18 cellular contexts compared by ENCODE assay signal in the genomic region with DNA sequence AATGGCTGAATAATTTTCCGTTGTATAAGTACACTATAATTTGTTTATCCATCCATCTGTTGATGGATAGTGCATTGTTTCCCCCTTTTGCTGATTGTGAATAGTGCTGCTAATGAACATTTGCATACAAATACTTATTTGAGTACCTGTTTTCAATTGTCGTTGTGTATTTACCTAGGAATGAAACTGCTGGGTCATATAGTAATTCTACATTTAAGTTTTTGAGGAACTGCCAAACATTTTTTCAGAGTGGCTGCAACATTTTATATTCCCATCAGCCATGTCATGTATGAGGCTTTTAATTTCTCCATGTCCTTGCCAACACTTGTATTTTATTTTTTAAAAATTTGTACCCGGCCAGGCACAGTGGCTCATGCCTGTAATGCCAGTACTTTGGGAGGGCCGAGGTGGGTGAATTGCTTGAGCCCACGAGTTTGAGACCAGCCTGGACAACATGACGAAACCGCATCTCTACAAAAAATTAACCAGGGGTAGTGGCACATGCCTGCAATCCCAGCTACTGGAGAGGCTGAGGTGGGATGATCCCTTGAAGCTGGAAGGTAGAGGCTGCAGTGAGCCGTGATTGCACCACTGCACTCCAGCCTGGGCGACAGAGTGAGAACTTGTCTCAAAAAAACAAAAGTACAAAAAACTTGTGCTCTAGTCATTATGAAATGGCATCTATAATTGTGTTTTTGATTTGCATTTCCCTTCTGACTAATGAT. TPM values are rescaled to one million over a fixed set of nuclear protein-coding genes. Genes with fewer than 3 reads are reported as not detected.
A peak's percentile ranks its signal among the peaks of the same experiment; 100 is the strongest.
DNase-seq lines count a peak whose midpoint lies in the region; ATAC-seq, FAIRE-seq and TF ChIP-seq lines count a peak whose summit lies in the region.
"Had no signal": no experiment of that assay in that cellular context is flagged by ENCODE, and none has a peak within 500 bp of the region (broad histone marks: within the 10 kb centered on the region; RNA-seq: fewer than 3 reads in every experiment).

No MANE protein-coding gene starts in this region.

- WGBS in GM12878 (ENCODE audit: insufficient coverage, insufficient replicate concordance, low lambda C conversion rate, missing lambda C conversion rate): under 1% methylated on average over 9 of the region's 9 CpGs

- ATAC-seq in GM21529 (IDR thresholded peaks at IDR 0.05; ENCODE audit: unreplicated experiment) (peak; percentile 24), GM12878 (no peak)
- ATAC-seq in stimulated activated memory B cell treated with anti-CD40 and anti-IgM and Interleukin-4, amounts not matched to agents 10 μg/mL and 1 μg/mL and 100 μg/mL, for 72 hours: no peak
- ATAC-seq: SK-N-SH treated with all-trans-retinoic acid at 6 μM for 48 hours had no signal

- H3K27ac ChIP-seq in GM12878 (ENCODE audit: control insufficient read depth, insufficient read depth): peak overlapping the region; percentile 28; the same call in 1 of the 2 replicates
- H3K27ac ChIP-seq: colonic mucosa had no signal

- CTCF ChIA-PET in GM12878 (lab: Yijun Ruan, JAX): interaction anchor here (1.2 to 40.1 kb wide), 4 partner anchors 12 to 108 kb away, joined by 3 to 1107 read pairs (median 110); no protein-coding TSS in a partner anchor

- in situ Hi-C loops in GM12878 (cut with MboI): loop anchor here (5.0 to 10.0 kb wide), 3 partner anchors 38 to 365 kb away; no protein-coding TSS in a partner anchor

- peaks cover 40% of the 10 kb centered on the region for H3K79me2 ChIP-seq in GM12878 (ENCODE audit: control insufficient read depth, insufficient read depth, low read length)

- peak overlapping the region; percentile 61 for H3K4me3 Mint-ChIP-seq in activated naive CD4-positive, alpha-beta T cell treated with anti-CD3 and anti-CD28 coated beads, Interleukin-2, amount 50 U/mL, for 24 hours
- H3K4me3 Mint-ChIP-seq in stimulated activated memory B cell treated with anti-CD40 and anti-IgM and Interleukin-4, amounts not matched to agents 10 μg/mL and 1 μg/mL and 100 μg/mL, for 72 hours: peak overlapping the region; percentile 55
- H3K4me3 Mint-ChIP-seq: activated CD4-positive, alpha-beta memory T cell treated with anti-CD3 and anti-CD28 coated beads, Interleukin-2, amount 10 ng/mL, durations not matched to agents 7 days and 5 days had no signal

- SMC1A ChIA-PET in GM12878 (lab: Charles Lee; ENCODE audit: uncharacterized antibody, unreplicated experiment): interaction anchor here (8.7 to 35.3 kb wide), 2 partner anchors 24 to 43 kb away, joined by 150 to 1132 read pairs; no protein-coding TSS in a partner anchor

- H2AFZ ChIP-seq in GM12878 (ENCODE audit: control insufficient read depth, low read depth, low read length): no peak overlapping the region

- H3K4me1 Mint-ChIP-seq in activated naive CD4-positive, alpha-beta T cell treated with anti-CD3 and anti-CD28 coated beads, Interleukin-2, amount 50 U/mL, for 24 hours: peaks cover 57% of the 10 kb centered on the region
- peaks cover 58% of the 10 kb centered on the region for H3K4me1 Mint-ChIP-seq in stimulated activated memory B cell treated with anti-CD40 and anti-IgM and Interleukin-4, amounts not matched to agents 10 μg/mL and 1 μg/mL and 100 μg/mL, for 72 hours

- no peaks in the 10 kb centered on the region for H3K36me3 Mint-ChIP-seq in activated naive CD4-positive, alpha-beta T cell treated with anti-CD3 and anti-CD28 coated beads, Interleukin-2, amount 50 U/mL, for 24 hours
- H3K36me3 Mint-ChIP-seq in stimulated activated memory B cell treated with anti-CD40 and anti-IgM and Interleukin-4, amounts not matched to agents 10 μg/mL and 1 μg/mL and 100 μg/mL, for 72 hours: peaks cover 16% of the 10 kb centered on the region

- RAD21 ChIA-PET in GM12878 (lab: Charles Lee; ENCODE audit: unreplicated experiment): interaction anchor here (1.3 kb wide), 1 partner anchor 18 kb away, joined by 3 read pairs; no protein-coding TSS in a partner anchor

- TF ChIP-seq RAD21 in GM12878 (IDR thresholded peaks at IDR 0.05; ENCODE audit: insufficient read depth, low read depth, low read length): no peak

- no peak for TF ChIP-seq POLR2A in GM12878 (IDR thresholded peaks at IDR 0.05; ENCODE audit: low read depth, low read length)

- no peak for TF ChIP-seq CTCF in GM12878 (IDR thresholded peaks at IDR 0.05 in 2 of 3, conservative IDR thresholded peaks at IDR 0.05 in 1 of 3; ENCODE audit: control insufficient read depth in 2 of 3, extremely low read depth in 1 of 3, insufficient read depth in 1 of 3, low read depth in 3 of 3, low read length in 3 of 3)

- H3K4me1 ChIP-seq in GM12878 (ENCODE audit: control insufficient read depth, insufficient read depth, low read length): peaks cover 20% of the 10 kb centered on the region
- H3K4me1 ChIP-seq: colonic mucosa had no signal

- POLR2A ChIA-PET in GM12878 (lab: Charles Lee): interaction anchor here (0.6 to 1.4 kb wide), 2 partner anchors 44 to 371 kb away, joined by 3 read pairs; no protein-coding TSS in a partner anchor

- H3K9ac ChIP-seq in GM12878 (ENCODE audit: control insufficient read depth, insufficient read depth, low read length): no peak overlapping the region

- no peaks in the 10 kb centered on the region for H3K9me3 Mint-ChIP-seq in activated naive CD4-positive, alpha-beta T cell treated with anti-CD3 and anti-CD28 coated beads, Interleukin-2, amount 50 U/mL, for 24 hours
- no peaks in the 10 kb centered on the region for H3K9me3 Mint-ChIP-seq in stimulated activated memory B cell treated with anti-CD40 and anti-IgM and Interleukin-4, amounts not matched to agents 10 μg/mL and 1 μg/mL and 100 μg/mL, for 72 hours
- H3K9me3 Mint-ChIP-seq: activated CD4-positive, alpha-beta memory T cell treated with anti-CD3 and anti-CD28 coated beads, Interleukin-2, amount 10 ng/mL, durations not matched to agents 7 days and 5 days had no signal

- H3K36me3 ChIP-seq in GM12878 (ENCODE audit: control insufficient read depth in 2 of 2, insufficient read depth in 2 of 2, low read length in 1 of 2): no peaks in the 10 kb centered on the region
- H3K36me3 ChIP-seq: colonic mucosa had no signal

- intact Hi-C loops in GM12878 (cut with micrococcal nuclease; ENCODE audit: unreplicated experiment): loop anchor here (5.0 to 10.0 kb wide), 5 partner anchors 92 to 1355 kb away; partner anchors contain the start of genes CD74, G3BP1 and GM2A

- BruUV-seq in GM12878 (replicated peaks; lab: Mats Ljungman, UMichigan): no TSS peak

- peak overlapping the region; percentile 80 for H3K27ac Mint-ChIP-seq in activated naive CD4-positive, alpha-beta T cell treated with anti-CD3 and anti-CD28 coated beads, Interleukin-2, amount 50 U/mL, for 24 hours
- H3K27ac Mint-ChIP-seq in stimulated activated memory B cell treated with anti-CD40 and anti-IgM and Interleukin-4, amounts not matched to agents 10 μg/mL and 1 μg/mL and 100 μg/mL, for 72 hours: peak overlapping the region; percentile 99
- H3K27ac Mint-ChIP-seq: activated CD4-positive, alpha-beta memory T cell treated with anti-CD3 and anti-CD28 coated beads, Interleukin-2, amount 10 ng/mL, durations not matched to agents 7 days and 5 days had no signal

- FAIRE-seq in GM12878 (lab: Jason Lieb, UNC): no peak
- FAIRE-seq: astrocyte had no signal

- H4K20me1 ChIP-seq in GM12878 (ENCODE audit: control insufficient read depth, insufficient read depth): no peaks in the 10 kb centered on the region

- no peaks in the 10 kb centered on the region for H3K9me3 ChIP-seq in GM12878 (replicated peaks; ENCODE audit: control insufficient read depth, insufficient read depth, low read length)
- H3K9me3 ChIP-seq: colonic mucosa had no signal

- no peaks in the 10 kb centered on the region for H3K27me3 Mint-ChIP-seq in activated naive CD4-positive, alpha-beta T cell treated with anti-CD3 and anti-CD28 coated beads, Interleukin-2, amount 50 U/mL, for 24 hours
- H3K27me3 Mint-ChIP-seq in stimulated activated memory B cell treated with anti-CD40 and anti-IgM and Interleukin-4, amounts not matched to agents 10 μg/mL and 1 μg/mL and 100 μg/mL, for 72 hours: no peaks in the 10 kb centered on the region
- H3K27me3 Mint-ChIP-seq: activated CD4-positive, alpha-beta memory T cell treated with anti-CD3 and anti-CD28 coated beads, Interleukin-2, amount 10 ng/mL, durations not matched to agents 7 days and 5 days had no signal

- DNase-seq in activated naive CD4-positive, alpha-beta T cell treated with Interleukin-2 at 50 U/mL for 16 hours: no peak
- DNase-seq in GM12878 (ENCODE audit: low read depth, low spot score): no peak
- DNase-seq in stimulated activated CD4-positive, alpha-beta T cell treated with anti-CD3 and anti-CD28 coated beads, Interleukin-2, amount 100 ng/mL, for 48 hours: no peak
- DNase-seq in NCI-H1105 (lab: John Stamatoyannopoulos, UW): no peak
- no peak for DNase-seq in NCI-H748 treated with DMSO at 0.1 percent for 48 hours (lab: John Stamatoyannopoulos, UW)
- DNase-seq: activated CD4-positive, alpha-beta memory T cell treated with anti-CD3 and anti-CD28 coated beads, Interleukin-2, amount 10 ng/mL, durations not matched to agents 7 days and 5 days; activated effector memory CD4-positive, alpha-beta T cell treated with Interleukin-2 at 50 U/mL for 16 hours; colonic mucosa; COR-L47; foreskin melanocyte; KG1; NCI-H1092; NCI-H2171 treated with DMSO at 0.1 percent for 48 hours had no signal

- H3K27me3 ChIP-seq in GM12878 (replicated peaks in 1 of 2; ENCODE audit: control insufficient read depth in 2 of 2, insufficient read depth in 2 of 2, low read length in 1 of 2): no peaks in the 10 kb centered on the region
- H3K27me3 ChIP-seq: colonic mucosa had no signal

- peak overlapping the region; percentile 97; the same call in 1 of the 2 replicates for H3K4me3 ChIP-seq in GM12878
- H3K4me3 ChIP-seq: colonic mucosa had no signal

- TF ChIP-seq EP300 in GM12878 (IDR thresholded peaks at IDR 0.05; ENCODE audit: borderline replicate concordance in 1 of 2, control insufficient read depth in 1 of 2, low read depth in 2 of 2, low read length in 2 of 2): 0 out of 4 replicates have a peak, but pooled peaks of 1 of the 2 experiments have one; percentile 6

- peak overlapping the region; percentile 73 for H3K4me2 ChIP-seq in GM12878 (ENCODE audit: control insufficient read depth, insufficient read depth)

RNA-seq across cellular contexts. Expression of gene ANXA6, which starts 2.2 kb away (rescaled TPM):
- 295 and 301 TPM in 2 replicates for total RNA-seq in GM12878 (2013; cell fraction: nucleolus; rRNA removed)
- total RNA-seq in GM12878 (2014; rRNA removed) (477 and 484 TPM in 2 replicates), GM12878 (2014; rRNA removed; fragmentation: Illumina TruSeq; extraction: Trizol) (549 and 550 TPM in 2 replicates), GM12878 (2021) (528 and 542 TPM in 2 replicates)
- polyA plus RNA-seq in GM12878 (2011; ENCODE audit: low read depth): 195 TPM
- polyA plus RNA-seq in GM12878 (2011; rRNA removed) (460 and 571 TPM in 2 replicates), GM12878 (2014; fragmentation: Illumina TruSeq; extraction: Trizol) (506 and 510 TPM in 2 replicates), GM12878 (2014; fragmentation: Nextera tagmentation; extraction: Ambion mirVana) (10 to 100 TPM; 44.0 to 73.1 TPM), GM12878 (2014; rRNA removed) (453 and 470 TPM in 2 replicates), GM12878 (2016; fragmentation: Nextera tagmentation; extraction: Ambion mirVana) (100 to 1,000 TPM; 280 to 291 TPM)
- polyA plus RNA-seq in GM12878 (2011; cell fraction: cytosol; rRNA removed): 618 and 630 TPM in 2 replicates
- 407 and 532 TPM in 2 replicates for polyA plus RNA-seq in GM12878 (2011; cell fraction: nucleus; rRNA removed)
- polyA plus RNA-seq in GM12878 (2012): 297 and 330 TPM in 2 replicates
- 634 and 706 TPM in 2 replicates for polyA minus RNA-seq in GM12878 (2011; rRNA and poly(A)+ RNA removed)
- polyA minus RNA-seq in GM12878 (2011; cell fraction: cytosol; rRNA and poly(A)+ RNA removed): 242 and 263 TPM in 2 replicates
- 286 and 410 TPM in 2 replicates for polyA minus RNA-seq in GM12878 (2011; cell fraction: nucleus; rRNA and poly(A)+ RNA removed)
